1 cellular context compared by ENCODE assay signal in the genomic region with DNA sequence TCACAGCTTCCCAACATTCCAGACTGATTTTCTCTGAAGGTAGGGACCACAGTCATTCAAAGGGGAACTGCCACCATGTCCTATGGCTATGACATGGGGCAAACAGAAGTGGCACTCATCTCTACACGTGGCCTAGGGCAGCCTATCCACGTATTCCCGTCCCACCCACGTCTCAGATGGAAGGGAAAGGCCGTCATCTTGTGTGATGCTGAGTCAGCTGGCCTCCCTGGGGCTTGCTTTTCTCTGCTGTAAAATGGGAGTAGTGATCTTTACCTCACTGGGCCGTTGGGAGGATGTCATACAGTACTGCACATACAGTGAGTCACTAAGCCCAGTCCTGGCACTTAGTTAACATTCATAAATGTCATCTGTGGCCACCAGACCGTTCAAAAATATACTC.
TF ChIP-seq lines count a peak whose summit lies in the region.

No MANE protein-coding gene starts in this region.

TF ChIP-seq in WTC11, 78 proteins besides CTCF, POLR2A, EP300 and RAD21 (continued from another document):
- no peak for TF ChIP-seq ZNF317 (CRISPR knock-in tag; IDR thresholded peaks at IDR 0.05; ENCODE audit: borderline replicate concordance, low read depth)
- TF ChIP-seq ZNF512 (CRISPR knock-in tag; IDR thresholded peaks at IDR 0.05; ENCODE audit: borderline replicate concordance): no peak
- TF ChIP-seq NR3C1 (CRISPR knock-in tag; conservative IDR thresholded peaks at IDR 0.05; ENCODE audit: low read depth): no peak
- TF ChIP-seq NR1H2 (CRISPR knock-in tag; IDR thresholded peaks at IDR 0.05): no peak
- no peak for TF ChIP-seq ZNF425 (CRISPR knock-in tag; conservative IDR thresholded peaks at IDR 0.05)
- no peak for TF ChIP-seq TEAD1 (CRISPR knock-in tag; IDR thresholded peaks at IDR 0.05)
- TF ChIP-seq ATF6 (CRISPR knock-in tag; IDR thresholded peaks at IDR 0.05): no peak
- TF ChIP-seq, protein P1, sequence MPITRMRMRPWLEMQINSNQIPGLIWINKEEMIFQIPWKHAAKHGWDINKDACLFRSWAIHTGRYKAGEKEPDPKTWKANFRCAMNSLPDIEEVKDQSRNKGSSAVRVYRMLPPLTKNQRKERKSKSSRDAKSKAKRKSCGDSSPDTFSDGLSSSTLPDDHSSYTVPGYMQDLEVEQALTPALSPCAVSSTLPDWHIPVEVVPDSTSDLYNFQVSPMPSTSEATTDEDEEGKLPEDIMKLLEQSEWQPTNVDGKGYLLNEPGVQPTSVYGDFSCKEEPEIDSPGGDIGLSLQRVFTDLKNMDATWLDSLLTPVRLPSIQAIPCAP (CRISPR knock-in tag; IDR thresholded peaks at IDR 0.05): no peak
- TF ChIP-seq ATF1 (CRISPR knock-in tag; IDR thresholded peaks at IDR 0.05): no peak
- no peak for TF ChIP-seq FOXJ3 (CRISPR knock-in tag; IDR thresholded peaks at IDR 0.05; ENCODE audit: borderline replicate concordance)
- TF ChIP-seq, protein P2, sequence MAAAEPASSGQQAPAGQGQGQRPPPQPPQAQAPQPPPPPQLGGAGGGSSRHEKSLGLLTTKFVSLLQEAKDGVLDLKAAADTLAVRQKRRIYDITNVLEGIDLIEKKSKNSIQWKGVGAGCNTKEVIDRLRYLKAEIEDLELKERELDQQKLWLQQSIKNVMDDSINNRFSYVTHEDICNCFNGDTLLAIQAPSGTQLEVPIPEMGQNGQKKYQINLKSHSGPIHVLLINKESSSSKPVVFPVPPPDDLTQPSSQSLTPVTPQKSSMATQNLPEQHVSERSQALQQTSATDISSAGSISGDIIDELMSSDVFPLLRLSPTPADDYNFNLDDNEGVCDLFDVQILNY (CRISPR knock-in tag; IDR thresholded peaks at IDR 0.05): no peak
